Comparison of ENCODE assay signal across 8 cellular contexts in the genomic region with DNA sequence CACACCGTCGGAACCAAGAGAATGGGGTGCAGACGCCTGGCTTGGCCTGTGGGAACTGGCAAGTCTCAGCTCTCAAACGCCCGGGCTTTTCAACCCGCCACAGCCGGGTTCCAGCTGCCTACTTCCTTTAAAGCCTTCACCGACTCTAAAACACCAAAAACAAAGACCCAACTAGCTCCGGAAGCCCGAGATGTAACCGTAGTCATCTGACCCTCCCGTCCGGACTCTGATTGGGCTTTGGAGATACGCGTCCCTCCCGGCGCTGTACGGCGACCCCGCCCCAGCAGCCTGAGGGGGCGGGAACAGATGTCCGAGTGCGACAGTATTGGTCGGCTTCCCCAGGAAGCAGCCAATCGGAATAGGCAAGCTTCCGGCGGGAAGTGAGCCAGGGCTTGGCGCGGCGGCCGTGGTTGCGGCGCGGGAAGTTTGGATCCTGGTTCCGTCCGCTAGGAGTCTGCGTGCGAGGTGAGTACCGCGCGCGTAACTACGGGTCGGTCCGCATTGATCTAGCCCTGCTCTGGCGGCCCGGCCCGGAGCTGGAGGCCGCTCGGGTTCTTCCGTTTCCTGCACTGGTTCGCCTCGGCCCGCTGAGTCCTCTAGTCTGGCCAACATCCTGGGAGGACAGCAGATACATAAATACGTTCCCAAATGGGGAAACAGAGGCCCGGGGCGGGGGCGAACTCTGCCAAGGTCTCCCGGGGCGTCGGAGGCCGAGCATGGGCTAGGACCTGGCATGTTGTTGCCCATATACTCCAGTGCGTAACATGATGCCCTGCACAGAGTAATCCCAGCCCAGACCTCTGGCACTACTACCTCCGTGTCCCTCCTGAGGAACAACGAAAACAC. TPM values are rescaled to one million over a fixed set of nuclear protein-coding genes. Genes with fewer than 3 reads are reported as not detected.
DNase-seq lines count a peak whose midpoint lies in the region; ATAC-seq and TF ChIP-seq lines count a peak whose summit lies in the region.

TSS of gene BLM (plus strand) at position 371 of the 846 bp plus-strand sequence. CDS start 30,047 bp downstream, outside the sequence.

- peaks cover 16% of the 10 kb centered on the region for H3K4me1 Mint-ChIP-seq in WTC11
- peaks cover 30 to 40% of the 10 kb centered on the region in 2 donors for H3K4me1 Mint-ChIP-seq in immature natural killer cell

- POLR2A ChIA-PET in WTC11 (lab: Charles Lee), result interaction anchor here (0.6 to 1.6 kb wide), 8 partner anchors 17 to 388 kb away, joined by 3 to 5 read pairs (median 4); partner anchors contain the start of genes FES and UNC45A

- peak within 1 kb of the TSS; percentile 98 for H3K27ac Mint-ChIP-seq in WTC11
- peak within 1 kb of the TSS; percentile 84 to 98 (median 94) for H3K27ac Mint-ChIP-seq in immature natural killer cell

- peaks cover 2% of the 10 kb centered on the region; the same call in 1 of the 2 replicates for H3K36me3 Mint-ChIP-seq in WTC11
- H3K36me3 Mint-ChIP-seq in immature natural killer cell, result peaks cover 0 to 5% (median 0%) of the 10 kb centered on the region in 3 donors

- H3K27me3 Mint-ChIP-seq in WTC11 (ENCODE audit: low read depth) (no peaks in the 10 kb centered on the region), immature natural killer cell (ENCODE audit: low read depth in 3 of 3) (peaks cover 0 to 6% (median 4%) of the 10 kb centered on the region in 3 donors)

- ATAC-seq in GM18909 (IDR thresholded peaks at IDR 0.05; ENCODE audit: poor library complexity, unreplicated experiment) (peak; percentile 98), HG03175 (IDR thresholded peaks at IDR 0.05; ENCODE audit: unreplicated experiment) (peak; percentile 99), WTC11 (peak; percentile 99)

- H3K4me3 ChIP-seq in AG09309 (ENCODE audit: control insufficient read depth, low read depth, low read length), result peak within 1 kb of the TSS; percentile 90
- H3K4me3 ChIP-seq in cardiac fibroblast (replicated peaks in 1 of 2; ENCODE audit: low read depth in 2 of 2, low read length in 2 of 2), result peak within 1 kb of the TSS; percentile 70 to 85

- CTCF ChIA-PET in WTC11 (lab: Charles Lee), result interaction anchor here (0.5 to 2.3 kb wide), 15 partner anchors 12 to 416 kb away, joined by 3 to 25 read pairs (median 4); partner anchors contain the start of genes HDDC3, MAN2A2 and UNC45A

- TF ChIP-seq CTCF in AG09309 (IDR thresholded peaks at IDR 0.05; ENCODE audit: control insufficient read depth, insufficient read depth, low read depth, low read length, missing control alignments) (peak; percentile 41), WTC11 (IDR thresholded peaks at IDR 0.05) (no peak), cardiac fibroblast (IDR thresholded peaks at IDR 0.05; ENCODE audit: low read depth, low read length) (peak; percentile 43)

- peak; percentile 87 for DNase-seq in AG09309 (ENCODE audit: low read depth)
- peak; percentile 97 for DNase-seq in NCI-H226
- DNase-seq in WTC11 (ENCODE audit: low spot score), result peak; percentile 95
- DNase-seq in cardiac fibroblast (ENCODE audit: low read depth in 2 of 2), result peak; percentile 97 to 98
- DNase-seq in immature natural killer cell, result peak; percentile 96 to 97 (median 96)
- DNase-seq in smooth muscle cell of the brain vasculature (ENCODE audit: low read depth, low spot score), result peak; percentile 94

- H3K4me3 Mint-ChIP-seq in WTC11, result peak within 1 kb of the TSS; percentile 98
- H3K4me3 Mint-ChIP-seq in immature natural killer cell, result peak within 1 kb of the TSS; percentile 86 to 99 (median 98)

- no peaks in the 10 kb centered on the region for H3K9me3 Mint-ChIP-seq in WTC11
- no peaks in the 10 kb centered on the region for H3K9me3 Mint-ChIP-seq in immature natural killer cell

TF ChIP-seq in WTC11, 78 proteins besides CTCF, POLR2A, EP300 and RAD21 (continues in another document):
- TF ChIP-seq, protein P1, sequence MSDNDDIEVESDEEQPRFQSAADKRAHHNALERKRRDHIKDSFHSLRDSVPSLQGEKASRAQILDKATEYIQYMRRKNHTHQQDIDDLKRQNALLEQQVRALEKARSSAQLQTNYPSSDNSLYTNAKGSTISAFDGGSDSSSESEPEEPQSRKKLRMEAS (CRISPR knock-in tag; IDR thresholded peaks at IDR 0.05), result peak; percentile 86
- TF ChIP-seq, protein P2, sequence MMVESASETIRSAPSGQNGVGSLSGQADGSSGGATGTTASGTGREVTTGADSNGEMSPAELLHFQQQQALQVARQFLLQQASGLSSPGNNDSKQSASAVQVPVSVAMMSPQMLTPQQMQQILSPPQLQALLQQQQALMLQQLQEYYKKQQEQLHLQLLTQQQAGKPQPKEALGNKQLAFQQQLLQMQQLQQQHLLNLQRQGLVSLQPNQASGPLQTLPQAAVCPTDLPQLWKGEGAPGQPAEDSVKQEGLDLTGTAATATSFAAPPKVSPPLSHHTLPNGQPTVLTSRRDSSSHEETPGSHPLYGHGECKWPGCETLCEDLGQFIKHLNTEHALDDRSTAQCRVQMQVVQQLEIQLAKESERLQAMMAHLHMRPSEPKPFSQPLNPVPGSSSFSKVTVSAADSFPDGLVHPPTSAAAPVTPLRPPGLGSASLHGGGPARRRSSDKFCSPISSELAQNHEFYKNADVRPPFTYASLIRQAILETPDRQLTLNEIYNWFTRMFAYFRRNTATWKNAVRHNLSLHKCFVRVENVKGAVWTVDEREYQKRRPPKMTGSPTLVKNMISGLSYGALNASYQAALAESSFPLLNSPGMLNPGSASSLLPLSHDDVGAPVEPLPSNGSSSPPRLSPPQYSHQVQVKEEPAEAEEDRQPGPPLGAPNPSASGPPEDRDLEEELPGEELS (CRISPR knock-in tag; IDR thresholded peaks at IDR 0.05), result no peak
- TF ChIP-seq, protein P3, sequence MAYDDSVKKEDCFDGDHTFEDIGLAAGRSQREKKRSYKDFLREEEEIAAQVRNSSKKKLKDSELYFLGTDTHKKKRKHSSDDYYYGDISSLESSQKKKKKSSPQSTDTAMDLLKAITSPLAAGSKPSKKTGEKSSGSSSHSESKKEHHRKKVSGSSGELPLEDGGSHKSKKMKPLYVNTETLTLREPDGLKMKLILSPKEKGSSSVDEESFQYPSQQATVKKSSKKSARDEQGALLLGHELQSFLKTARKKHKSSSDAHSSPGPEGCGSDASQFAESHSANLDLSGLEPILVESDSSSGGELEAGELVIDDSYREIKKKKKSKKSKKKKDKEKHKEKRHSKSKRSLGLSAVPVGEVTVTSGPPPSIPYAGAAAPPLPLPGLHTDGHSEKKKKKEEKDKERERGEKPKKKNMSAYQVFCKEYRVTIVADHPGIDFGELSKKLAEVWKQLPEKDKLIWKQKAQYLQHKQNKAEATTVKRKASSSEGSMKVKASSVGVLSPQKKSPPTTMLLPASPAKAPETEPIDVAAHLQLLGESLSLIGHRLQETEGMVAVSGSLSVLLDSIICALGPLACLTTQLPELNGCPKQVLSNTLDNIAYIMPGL (CRISPR knock-in tag; IDR thresholded peaks at IDR 0.05), result peak; percentile 86
- TF ChIP-seq JUN (CRISPR knock-in tag; IDR thresholded peaks at IDR 0.05) (no peak), JAZF1 (CRISPR knock-in tag; IDR thresholded peaks at IDR 0.05) (no peak), GABPB1 (CRISPR knock-in tag; IDR thresholded peaks at IDR 0.05) (peak; percentile 83), ZNF423 (CRISPR knock-in tag; IDR thresholded peaks at IDR 0.05) (no peak), KAT7 (CRISPR knock-in tag; IDR thresholded peaks at IDR 0.05; ENCODE audit: borderline replicate concordance) (no peak), NR1H2 (CRISPR knock-in tag; IDR thresholded peaks at IDR 0.05) (no peak), ZMAT4 (CRISPR knock-in tag; IDR thresholded peaks at IDR 0.05) (no peak), RELA (CRISPR knock-in tag; IDR thresholded peaks at IDR 0.05; ENCODE audit: borderline replicate concordance) (no peak), NFYB (CRISPR knock-in tag; conservative IDR thresholded peaks at IDR 0.05; ENCODE audit: low read depth) (peak; percentile 86), TCF7 (CRISPR knock-in tag; IDR thresholded peaks at IDR 0.05; ENCODE audit: low read depth) (no peak), ATF6 (CRISPR knock-in tag; IDR thresholded peaks at IDR 0.05) (no peak), FOXK1 (CRISPR knock-in tag; IDR thresholded peaks at IDR 0.05) (peak; percentile 71)
- TF ChIP-seq, protein P4, sequence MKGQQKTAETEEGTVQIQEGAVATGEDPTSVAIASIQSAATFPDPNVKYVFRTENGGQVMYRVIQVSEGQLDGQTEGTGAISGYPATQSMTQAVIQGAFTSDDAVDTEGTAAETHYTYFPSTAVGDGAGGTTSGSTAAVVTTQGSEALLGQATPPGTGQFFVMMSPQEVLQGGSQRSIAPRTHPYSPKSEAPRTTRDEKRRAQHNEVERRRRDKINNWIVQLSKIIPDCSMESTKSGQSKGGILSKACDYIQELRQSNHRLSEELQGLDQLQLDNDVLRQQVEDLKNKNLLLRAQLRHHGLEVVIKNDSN (CRISPR knock-in tag; IDR thresholded peaks at IDR 0.05), result peak; percentile 86

RNA-seq across cellular contexts. Expression of gene BLM, which starts in this region (rescaled TPM):
- total RNA-seq in WTC11 (2021), result 29.9 to 40.5 TPM (median 34.8 TPM) in 3 replicates
- polyA plus RNA-seq in immature natural killer cell, result 10 to 100 TPM in 1 of 3 donors, 1 to 10 TPM in 2; 2.3 to 10.0 (median 7.5) TPM

Comparison
In these comparisons a context has a peak if more than half of its experiments do, and no peak if none do; other contexts are left out.
1. Peak in every context shown above with its lines: DNase-seq, ATAC-seq and H3K4me3 ChIP-seq.